ENCODE assay signal across 8 cellular contexts in the genomic region with DNA sequence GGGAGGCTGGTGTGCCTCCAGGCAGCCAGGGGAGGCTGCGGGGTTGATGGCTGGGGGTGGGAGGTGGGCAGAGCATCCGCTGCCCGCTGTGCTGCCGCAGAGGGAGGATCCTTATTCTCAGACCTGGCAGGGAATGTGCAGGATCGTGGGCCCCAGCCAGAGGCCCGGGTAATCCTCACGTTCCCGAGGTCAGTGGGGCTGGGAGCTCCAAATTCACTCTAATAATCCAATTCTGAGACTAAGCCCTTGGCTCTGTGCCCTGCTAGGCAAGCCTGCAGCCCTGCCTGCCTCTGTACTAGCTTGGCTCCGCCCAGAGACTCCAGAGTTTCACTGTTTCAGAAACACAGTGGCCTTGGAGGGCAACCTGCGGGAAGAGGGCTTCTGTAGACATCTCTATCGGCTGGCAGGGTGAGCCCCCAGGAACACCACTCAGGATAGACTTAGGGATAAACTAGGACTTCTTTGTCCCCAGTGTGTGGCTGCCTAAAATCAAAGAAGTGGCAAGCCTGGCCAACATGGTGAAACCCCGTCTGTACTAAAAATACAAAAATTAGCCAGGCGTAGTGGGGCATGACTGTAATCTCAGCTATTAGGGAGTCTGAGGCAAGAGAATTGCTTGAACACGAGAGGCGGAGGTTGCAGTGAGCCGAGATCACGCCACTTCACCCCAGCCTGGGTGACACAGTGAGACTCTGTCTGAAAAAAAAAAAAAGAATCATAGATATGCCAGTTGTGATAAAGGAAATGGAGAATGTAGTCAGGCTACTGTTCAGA. TPM values are rescaled to one million over a fixed set of nuclear protein-coding genes. Genes with fewer than 3 reads are reported as not detected.
DNase-seq lines count a peak whose midpoint lies in the region; ATAC-seq, FAIRE-seq and TF ChIP-seq lines count a peak whose summit lies in the region.

No MANE protein-coding gene starts in this region.

- H3K36me3 ChIP-seq in HEK293 (ENCODE audit: control insufficient read depth in 2 of 2, insufficient read depth in 1 of 2, low read length in 2 of 2) (no peaks in the 10 kb centered on the region), iPS-18a (ENCODE audit: control insufficient read depth, low read depth, low read length) (no peaks in the 10 kb centered on the region)

- FAIRE-seq in GM12891 (lab: Jason Lieb, UNC), result peak; percentile 97

- CTCF ChIA-PET in HEK293 (lab: Yijun Ruan, JAX), result interaction anchor here (0.6 to 3.9 kb wide), 3 partner anchors 17 to 322 kb away, joined by 3 to 23 read pairs (median 3); no protein-coding TSS in a partner anchor

- no peaks in the 10 kb centered on the region for H3K27me3 ChIP-seq in iPS-18a (ENCODE audit: control insufficient read depth, insufficient read depth, low read length)

- H3K4me3 ChIP-seq in HEK293 (ENCODE audit: low read depth, low read length) (no peak overlapping the region), iPS-18a (ENCODE audit: low read length) (peak overlapping the region; percentile 40)

- no peaks in the 10 kb centered on the region for H3K4me1 ChIP-seq in HEK293 (ENCODE audit: control insufficient read depth, insufficient read depth, low read length)
- peaks cover 18% of the 10 kb centered on the region for H3K4me1 ChIP-seq in iPS-18a (ENCODE audit: control insufficient read depth, low read depth, low read length)

- TF ChIP-seq POLR2A in GM12891 (IDR thresholded peaks at IDR 0.05; ENCODE audit: low read depth, low read length), result no peak

- no peak for TF ChIP-seq CTCF in HEK293 (tag by site-specific recombination; IDR thresholded peaks at IDR 0.05)

- H3K9me3 ChIP-seq in HEK293 (ENCODE audit: control insufficient read depth, insufficient read depth, low read depth, low read length) (no peaks in the 10 kb centered on the region), iPS-18a (ENCODE audit: control insufficient read depth, low read depth, low read length) (no peaks in the 10 kb centered on the region)

- POLR2A ChIA-PET in HEK293 (lab: Yijun Ruan, JAX), result no interaction called here

- H3K9ac ChIP-seq in iPS-18a (ENCODE audit: low read length), result peak overlapping the region; percentile 4

- H3K27ac ChIP-seq in HEK293 (ENCODE audit: extremely low read depth, low read depth, low read length) (no peak overlapping the region), iPS-18a (ENCODE audit: low read length) (no peak overlapping the region)

- no peak for ATAC-seq in GM19035 (IDR thresholded peaks at IDR 0.05; ENCODE audit: unreplicated experiment)

- DNase-seq in GM12891 (ENCODE audit: insufficient read length, low spot score) (no peak), RPMI7951 (ENCODE audit: low read depth) (peak; percentile 25), KG1 (lab: John Stamatoyannopoulos, UW) (no peak), DMS114 treated with DMSO at 0.1 percent for 48 hours (lab: John Stamatoyannopoulos, UW; ENCODE audit: unreplicated experiment) (no peak), NCI-H345 treated with DMSO at 0.1 percent for 48 hours (lab: John Stamatoyannopoulos, UW; ENCODE audit: unreplicated experiment) (no peak)

TF ChIP-seq in GM12891, 5 proteins besides CTCF, POLR2A, EP300 and RAD21:
- TF ChIP-seq PAX5 (IDR thresholded peaks at IDR 0.05; ENCODE audit: insufficient read depth, low read length, severe bottlenecking) (peak; percentile 79), SPI1 (IDR thresholded peaks at IDR 0.05; ENCODE audit: low read depth, low read length) (no peak)

TF ChIP-seq in HEK293, 187 proteins besides CTCF, POLR2A, EP300 and RAD21 (continues in another document):
- TF ChIP-seq ZNF175 (tag by site-specific recombination; IDR thresholded peaks at IDR 0.05), result no peak
- peak; percentile 48; the same call in 1 of the 2 replicates for TF ChIP-seq ZFHX2 (tag by site-specific recombination; conservative IDR thresholded peaks at IDR 0.05)
- TF ChIP-seq TRIM28 (IDR thresholded peaks at IDR 0.05; ENCODE audit: borderline replicate concordance, low read length), result no peak
- no peak for TF ChIP-seq REPIN1 (tag by site-specific recombination; IDR thresholded peaks at IDR 0.05; ENCODE audit: low read depth)
- TF ChIP-seq ZSCAN30 (tag by site-specific recombination; IDR thresholded peaks at IDR 0.05), result 0 out of 2 replicates have a peak, but pooled peaks have one; percentile 25
- peak; percentile 75 for TF ChIP-seq ZNF335 (tag by site-specific recombination; conservative IDR thresholded peaks at IDR 0.05)
- no peak for TF ChIP-seq ZNF23 (tag by site-specific recombination; IDR thresholded peaks at IDR 0.05; ENCODE audit: borderline replicate concordance)
- TF ChIP-seq, protein P1, sequence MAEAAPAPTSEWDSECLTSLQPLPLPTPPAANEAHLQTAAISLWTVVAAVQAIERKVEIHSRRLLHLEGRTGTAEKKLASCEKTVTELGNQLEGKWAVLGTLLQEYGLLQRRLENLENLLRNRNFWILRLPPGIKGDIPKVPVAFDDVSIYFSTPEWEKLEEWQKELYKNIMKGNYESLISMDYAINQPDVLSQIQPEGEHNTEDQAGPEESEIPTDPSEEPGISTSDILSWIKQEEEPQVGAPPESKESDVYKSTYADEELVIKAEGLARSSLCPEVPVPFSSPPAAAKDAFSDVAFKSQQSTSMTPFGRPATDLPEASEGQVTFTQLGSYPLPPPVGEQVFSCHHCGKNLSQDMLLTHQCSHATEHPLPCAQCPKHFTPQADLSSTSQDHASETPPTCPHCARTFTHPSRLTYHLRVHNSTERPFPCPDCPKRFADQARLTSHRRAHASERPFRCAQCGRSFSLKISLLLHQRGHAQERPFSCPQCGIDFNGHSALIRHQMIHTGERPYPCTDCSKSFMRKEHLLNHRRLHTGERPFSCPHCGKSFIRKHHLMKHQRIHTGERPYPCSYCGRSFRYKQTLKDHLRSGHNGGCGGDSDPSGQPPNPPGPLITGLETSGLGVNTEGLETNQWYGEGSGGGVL (tag by site-specific recombination; IDR thresholded peaks at IDR 0.05), result no peak
- no peak for TF ChIP-seq ZNF24 (tag by site-specific recombination; IDR thresholded peaks at IDR 0.05)
- TF ChIP-seq, protein P2, sequence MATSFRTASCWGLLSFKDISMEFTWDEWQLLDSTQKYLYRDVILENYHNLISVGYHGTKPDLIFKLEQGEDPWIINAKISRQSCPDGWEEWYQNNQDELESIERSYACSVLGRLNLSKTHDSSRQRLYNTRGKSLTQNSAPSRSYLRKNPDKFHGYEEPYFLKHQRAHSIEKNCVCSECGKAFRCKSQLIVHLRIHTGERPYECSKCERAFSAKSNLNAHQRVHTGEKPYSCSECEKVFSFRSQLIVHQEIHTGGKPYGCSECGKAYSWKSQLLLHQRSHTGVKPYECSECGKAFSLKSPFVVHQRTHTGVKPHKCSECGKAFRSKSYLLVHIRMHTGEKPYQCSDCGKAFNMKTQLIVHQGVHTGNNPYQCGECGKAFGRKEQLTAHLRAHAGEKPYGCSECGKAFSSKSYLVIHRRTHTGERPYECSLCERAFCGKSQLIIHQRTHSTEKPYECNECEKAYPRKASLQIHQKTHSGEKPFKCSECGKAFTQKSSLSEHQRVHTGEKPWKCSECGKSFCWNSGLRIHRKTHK (tag by site-specific recombination; IDR thresholded peaks at IDR 0.05), result no peak
- TF ChIP-seq KLF8 (tag by site-specific recombination; IDR thresholded peaks at IDR 0.05), result no peak
- no peak for TF ChIP-seq SP2 (tag by site-specific recombination; IDR thresholded peaks at IDR 0.05)
- TF ChIP-seq, protein P3, sequence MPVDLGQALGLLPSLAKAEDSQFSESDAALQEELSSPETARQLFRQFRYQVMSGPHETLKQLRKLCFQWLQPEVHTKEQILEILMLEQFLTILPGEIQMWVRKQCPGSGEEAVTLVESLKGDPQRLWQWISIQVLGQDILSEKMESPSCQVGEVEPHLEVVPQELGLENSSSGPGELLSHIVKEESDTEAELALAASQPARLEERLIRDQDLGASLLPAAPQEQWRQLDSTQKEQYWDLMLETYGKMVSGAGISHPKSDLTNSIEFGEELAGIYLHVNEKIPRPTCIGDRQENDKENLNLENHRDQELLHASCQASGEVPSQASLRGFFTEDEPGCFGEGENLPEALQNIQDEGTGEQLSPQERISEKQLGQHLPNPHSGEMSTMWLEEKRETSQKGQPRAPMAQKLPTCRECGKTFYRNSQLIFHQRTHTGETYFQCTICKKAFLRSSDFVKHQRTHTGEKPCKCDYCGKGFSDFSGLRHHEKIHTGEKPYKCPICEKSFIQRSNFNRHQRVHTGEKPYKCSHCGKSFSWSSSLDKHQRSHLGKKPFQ (tag by site-specific recombination; IDR thresholded peaks at IDR 0.05), result no peak
- peak; percentile 58 for TF ChIP-seq ZBTB17 (tag by site-specific recombination; IDR thresholded peaks at IDR 0.05)
- no peak for TF ChIP-seq WT1 (tag by site-specific recombination; IDR thresholded peaks at IDR 0.05)
- TF ChIP-seq ZNF211 (tag by site-specific recombination; IDR thresholded peaks at IDR 0.05; ENCODE audit: low read depth), result no peak
- no peak for TF ChIP-seq MEIS1 (CRISPR knock-in tag; IDR thresholded peaks at IDR 0.05; ENCODE audit: borderline replicate concordance)
- no peak for TF ChIP-seq MZF1 (tag by site-specific recombination; IDR thresholded peaks at IDR 0.05; ENCODE audit: borderline replicate concordance)
- no peak for TF ChIP-seq ZNF76 (tag by site-specific recombination; IDR thresholded peaks at IDR 0.05; ENCODE audit: borderline replicate concordance, low read depth)
- no peak for TF ChIP-seq ZFP3 (tag by site-specific recombination; IDR thresholded peaks at IDR 0.05; ENCODE audit: low read depth)

RNA-seq across cellular contexts. Expression of a gene that starts 17.7 kb away (rescaled TPM):
- 32.9 TPM for polyA plus RNA-seq in GM12891 (2012; ENCODE audit: low read depth, missing spikeins)
- 80.7 and 87.7 TPM in 2 replicates for total RNA-seq in RPMI7951 (2014; rRNA removed; shearing (Covaris generic))

RNA-seq across cellular contexts. Expression of a gene that starts 28.8 kb away (rescaled TPM):
- polyA plus RNA-seq in GM12891 (2012; ENCODE audit: low read depth, missing spikeins), result 1.2 TPM
- total RNA-seq in RPMI7951 (2014; rRNA removed; shearing (Covaris generic)), result 0.10 TPM in 1 of 2 replicates, not detected in the other

RNA-seq across cellular contexts. Expression of a gene that starts 41.0 kb away (rescaled TPM):
- 16.4 TPM for polyA plus RNA-seq in GM12891 (2012; ENCODE audit: low read depth, missing spikeins)
- total RNA-seq in RPMI7951 (2014; rRNA removed; shearing (Covaris generic)), result 10.2 and 10.7 TPM in 2 replicates

RNA-seq across cellular contexts. Expression of a gene that starts 56.4 kb away (rescaled TPM):
- polyA plus RNA-seq in GM12891 (2012; ENCODE audit: low read depth, missing spikeins), result 16.9 TPM
- total RNA-seq in RPMI7951 (2014; rRNA removed; shearing (Covaris generic)), result 7.1 and 7.3 TPM in 2 replicates
